8 cellular contexts compared by ENCODE assay signal in the genomic region with DNA sequence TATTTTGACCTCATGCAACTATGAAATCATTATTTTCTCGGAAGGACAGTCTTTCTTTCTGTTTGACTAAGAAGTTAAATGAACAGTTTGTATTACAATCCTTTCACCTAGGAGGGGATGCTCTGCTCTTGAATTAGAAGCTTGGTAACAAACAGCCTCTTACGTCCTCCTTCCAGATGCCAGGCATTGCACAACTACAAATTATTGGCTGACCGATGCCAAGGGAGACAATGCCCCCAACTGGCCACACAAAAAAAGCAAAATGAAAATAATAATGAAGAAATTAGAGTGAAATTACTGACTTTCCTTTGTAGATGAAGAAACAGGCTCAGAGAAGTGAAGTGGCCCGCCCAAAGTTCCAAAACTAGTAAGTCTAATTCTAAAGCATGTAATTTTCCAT.
DNase-seq lines count a peak whose midpoint lies in the region; ATAC-seq and TF ChIP-seq lines count a peak whose summit lies in the region.

No MANE protein-coding gene starts in this region.

- no peak overlapping the region for H3K4me3 ChIP-seq in Peyer's patch

- peak in 4 of 6 experiments; percentile 14 to 54 (median 52) for TF ChIP-seq CTCF in Peyer's patch (IDR thresholded peaks at IDR 0.05)

- no peak for TF ChIP-seq POLR2A in Peyer's patch (IDR thresholded peaks at IDR 0.05)

- H3K36me3 ChIP-seq in Peyer's patch, result no peaks in the 10 kb centered on the region

- no peaks in the 10 kb centered on the region for H3K27me3 ChIP-seq in Peyer's patch

- peak; percentile 53 for DNase-seq in DMS 273 (lab: John Stamatoyannopoulos, UW; ENCODE audit: unreplicated experiment)
- no peak for DNase-seq in DMS 273 treated with DMSO at 0.1 percent for 48 hours (lab: John Stamatoyannopoulos, UW)
- DNase-seq in Peyer's patch, result no peak
- peak; percentile 22 for DNase-seq in foreskin melanocyte
- peak; percentile 7 for DNase-seq in smooth muscle cell of the brain vasculature (ENCODE audit: low read depth, low spot score)
- no peak for DNase-seq in KG1 (lab: John Stamatoyannopoulos, UW)
- DNase-seq in activated CD4-positive, alpha-beta T cell treated with anti-CD3 and anti-CD28 coated beads for 1 hour, result no peak

- H3K27ac ChIP-seq in Peyer's patch, result no peak overlapping the region

- no peak for ATAC-seq in GM19035 (IDR thresholded peaks at IDR 0.05; ENCODE audit: unreplicated experiment)

- no peaks in the 10 kb centered on the region for H3K4me1 ChIP-seq in Peyer's patch

- H3K9me3 ChIP-seq in Peyer's patch, result no peaks in the 10 kb centered on the region

Comparison
In these comparisons a context has a peak if more than half of its experiments do, and no peak if none do; other contexts are left out.
1. DNase-seq: peak in DMS 273 (single experiment), foreskin melanocyte (single experiment) and smooth muscle cell of the brain vasculature (single experiment); none in DMS 273 treated with DMSO at 0.1 percent for 48 hours (single experiment), Peyer's patch (0 of 3), KG1 (single experiment) and activated CD4-positive, alpha-beta T cell treated with anti-CD3 and anti-CD28 coated beads for 1 hour (single experiment).